Comparison of ENCODE assay signal across 1 cellular context in the genomic region with DNA sequence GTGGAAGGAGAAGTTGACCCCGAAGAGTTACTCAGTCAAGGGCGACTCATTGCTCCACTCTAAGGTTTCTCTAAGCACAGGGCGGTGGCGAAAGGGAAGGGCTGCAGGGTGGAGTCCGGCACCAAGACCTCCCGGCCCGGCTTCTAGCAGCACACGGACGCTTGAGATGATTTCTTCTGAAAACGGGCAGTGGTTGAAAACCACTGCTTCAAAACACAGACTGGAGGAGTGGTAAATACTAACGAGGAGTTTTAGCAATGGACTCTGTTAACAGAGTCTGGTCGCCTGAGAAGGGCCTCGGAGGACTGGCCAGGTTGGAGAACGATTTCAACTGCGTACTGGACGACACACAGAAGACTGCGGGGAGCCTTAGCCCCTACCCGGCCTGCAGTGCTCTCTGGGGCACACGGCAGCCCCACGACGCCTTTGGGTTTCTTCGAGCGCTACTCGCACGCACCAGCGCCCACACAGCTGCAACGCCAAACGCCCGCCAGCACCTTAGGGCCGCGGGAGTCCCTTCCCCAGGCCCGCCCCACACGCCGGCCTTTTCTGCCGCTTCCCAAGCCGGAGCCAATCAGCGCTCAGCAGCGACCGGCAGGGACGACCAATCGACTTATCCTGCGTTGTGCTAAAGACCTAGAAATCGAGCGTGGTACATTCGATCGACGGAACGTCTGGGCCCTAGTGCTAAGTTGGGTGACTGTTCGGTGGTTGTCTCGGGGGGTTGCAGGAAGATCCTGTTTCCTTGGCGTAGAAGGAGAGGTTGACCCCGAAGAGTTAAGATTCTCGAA.
TF ChIP-seq lines count a peak whose summit lies in the region.

No MANE protein-coding gene starts in this region.

TF ChIP-seq in HEK293, 187 proteins besides CTCF, POLR2A, EP300 and RAD21 (continued from another document):
- TF ChIP-seq PRDM10 (tag by site-specific recombination; IDR thresholded peaks at IDR 0.05) = 0 out of 2 replicates have a peak, but pooled peaks have one; percentile 21
- TF ChIP-seq ZNF621 (tag by site-specific recombination; IDR thresholded peaks at IDR 0.05) = no peak
- no peak for TF ChIP-seq ZNF549 (tag by site-specific recombination; IDR thresholded peaks at IDR 0.05)
- peak; percentile 65 for TF ChIP-seq ZXDB (tag by site-specific recombination; IDR thresholded peaks at IDR 0.05)
- TF ChIP-seq ZSCAN4 (tag by site-specific recombination; IDR thresholded peaks at IDR 0.05) = no peak
- TF ChIP-seq REPIN1 (tag by site-specific recombination; IDR thresholded peaks at IDR 0.05; ENCODE audit: low read depth) = no peak
- no peak for TF ChIP-seq GLI4 (tag by site-specific recombination; IDR thresholded peaks at IDR 0.05)
- no peak for TF ChIP-seq ZBTB21 (tag by site-specific recombination; IDR thresholded peaks at IDR 0.05)
- no peak for TF ChIP-seq ZNF510 (tag by site-specific recombination; IDR thresholded peaks at IDR 0.05; ENCODE audit: insufficient replicate concordance)
